In genomic region chr18:64288446-64288845, GRCh38 we compare ENCODE assay signal across 10 cellular contexts.
"Had no signal": no experiment of that assay in that cellular context is flagged by ENCODE, and none has a peak within 500 bp of the region (broad histone marks: within the 10 kb centered on the region; RNA-seq: fewer than 3 reads in every experiment).

No MANE protein-coding gene starts in this region.

- FAIRE-seq: H1, K562 had no signal

- DNase-seq: H7, HFFc6, IMR-90, KG1 had no signal

- H3K4me1 ChIP-seq: HAP-1 had no signal

- H3K4me3 ChIP-seq: GM23338, HAP-1, K562 had no signal

- H2AFZ ChIP-seq: GM23338 had no signal

- H3K36me3 ChIP-seq: HAP-1 had no signal

- H3K27ac ChIP-seq: HL-60 had no signal

- H3K4me2 ChIP-seq: GM23338 had no signal

- H3K9me3 ChIP-seq: HAP-1 had no signal

- ATAC-seq: GM23338, HCT116, K562 had no signal
